In the genomic region with DNA sequence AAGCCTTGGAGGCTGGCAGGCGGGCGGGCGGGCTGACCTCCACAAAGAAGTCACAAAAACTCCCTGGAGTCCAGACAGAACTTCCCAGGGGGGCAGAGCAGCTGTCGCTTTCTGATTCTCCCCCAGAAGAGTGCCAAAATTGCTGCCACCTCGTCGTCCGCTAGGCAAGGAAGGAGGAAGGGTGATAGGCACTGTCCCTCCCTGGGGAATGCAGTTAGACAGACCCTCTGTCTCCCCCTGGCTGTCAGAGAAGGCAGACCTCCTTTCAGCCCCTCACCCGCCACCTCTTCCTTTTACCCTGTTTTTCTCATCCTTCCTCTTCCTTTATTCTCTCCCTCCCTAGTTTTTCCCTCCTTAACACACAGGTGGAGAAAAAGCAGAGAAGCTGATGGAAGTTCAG, we compare ENCODE assay signal across 12 cellular contexts. TPM values are rescaled to one million over a fixed set of nuclear protein-coding genes. Genes with fewer than 3 reads are reported as not detected.
A peak's percentile ranks its signal among the peaks of the same experiment; 100 is the strongest.
DNase-seq lines count a peak whose midpoint lies in the region; ATAC-seq and TF ChIP-seq lines count a peak whose summit lies in the region.
"Had no signal": no experiment of that assay in that cellular context is flagged by ENCODE, and none has a peak within 500 bp of the region (broad histone marks: within the 10 kb centered on the region; RNA-seq: fewer than 3 reads in every experiment).

No MANE protein-coding gene starts in this region.

- no peaks in the 10 kb centered on the region for H4K20me1 ChIP-seq in smooth muscle cell (ENCODE audit: low read depth)

- H3K4me3 ChIP-seq in LNCaP clone FGC (ENCODE audit: low read depth, low read length) (no peak overlapping the region), brain microvascular endothelial cell (ENCODE audit: low read depth, low read length) (no peak overlapping the region), smooth muscle cell (no peak overlapping the region), uterus (no peak overlapping the region)
- H3K4me3 ChIP-seq: pancreas had no signal

- no peaks in the 10 kb centered on the region for H3K27me3 ChIP-seq in brain microvascular endothelial cell (replicated peaks)
- peaks cover 46% of the 10 kb centered on the region for H3K27me3 ChIP-seq in smooth muscle cell (ENCODE audit: low read depth)
- no peaks in the 10 kb centered on the region for H3K27me3 ChIP-seq in uterus

- no peak overlapping the region for H3K4me2 ChIP-seq in smooth muscle cell

- TF ChIP-seq POLR2A in uterus (IDR thresholded peaks at IDR 0.05): no peak

- peak; percentile 51 for TF ChIP-seq CTCF in LNCaP clone FGC (IDR thresholded peaks at IDR 0.05; ENCODE audit: control insufficient read depth, extremely low read depth, insufficient read depth)
- TF ChIP-seq CTCF in brain microvascular endothelial cell (IDR thresholded peaks at IDR 0.05; ENCODE audit: low read depth, low read length, missing control alignments): peak; percentile 33
- TF ChIP-seq CTCF in smooth muscle cell (IDR thresholded peaks at IDR 0.05; ENCODE audit: borderline replicate concordance, insufficient read depth, poor library complexity, severe bottlenecking): peak; percentile 17
- TF ChIP-seq CTCF in uterus (IDR thresholded peaks at IDR 0.05): no peak

- in situ Hi-C loops in brain microvascular endothelial cell (cut with HindIII; ENCODE audit: low pct_ligation_motif_present, low sequenced_read_pairs): no loop called here

- H3K9me3 ChIP-seq in smooth muscle cell (replicated peaks; ENCODE audit: low read depth) (no peaks in the 10 kb centered on the region), uterus (no peaks in the 10 kb centered on the region)
- H3K9me3 ChIP-seq: pancreas had no signal

- H3K36me3 ChIP-seq in brain microvascular endothelial cell (replicated peaks) (no peaks in the 10 kb centered on the region), smooth muscle cell (ENCODE audit: low read depth) (no peaks in the 10 kb centered on the region), uterus (no peaks in the 10 kb centered on the region)
- H3K36me3 ChIP-seq: pancreas had no signal

- WGBS in smooth muscle cell (ENCODE audit: low lambda C conversion rate): 65% methylated on average over 8 of the region's 8 CpGs

- no peak overlapping the region for H2AFZ ChIP-seq in smooth muscle cell (ENCODE audit: low read depth)

- H3K9ac ChIP-seq in smooth muscle cell (ENCODE audit: low read depth): no peak overlapping the region

- no peak overlapping the region for H3K27ac ChIP-seq in brain microvascular endothelial cell
- H3K27ac ChIP-seq in smooth muscle cell (ENCODE audit: low read depth): no peak overlapping the region
- no peak overlapping the region for H3K27ac ChIP-seq in uterus
- H3K27ac ChIP-seq: pancreas had no signal

- ATAC-seq in left cardiac atrium: no peak
- ATAC-seq: pancreas had no signal

- no peaks in the 10 kb centered on the region for H3K79me2 ChIP-seq in smooth muscle cell (ENCODE audit: low read depth)

- intact Hi-C loops in left cardiac atrium (cut with DNase I): no loop called here
- intact Hi-C loops in uterus (cut with DNase I; ENCODE audit: low total_unique reads): no loop called here

- DNase-seq in NCI-H2171 (lab: John Stamatoyannopoulos, UW) (peak; percentile 1), NCI-H2171 treated with DMSO at 0.1 percent for 48 hours (lab: John Stamatoyannopoulos, UW) (no peak), LNCaP clone FGC (ENCODE audit: low read depth) (no peak), brain microvascular endothelial cell (no peak), smooth muscle cell (lab: John Stamatoyannopoulos, UW; ENCODE audit: unreplicated experiment) (no peak), left cardiac atrium (no peak), uterus (no peak), NK-92 (lab: John Stamatoyannopoulos, UW; ENCODE audit: unreplicated experiment) (no peak)
- DNase-seq: activated naive CD4-positive, alpha-beta T cell treated with anti-CD3 and anti-CD28 coated beads for 36 hours; effector memory CD4-positive, alpha-beta T cell; pancreas had no signal

- H3K4me1 ChIP-seq in smooth muscle cell (ENCODE audit: low read depth) (no peaks in the 10 kb centered on the region), uterus (no peaks in the 10 kb centered on the region)
- H3K4me1 ChIP-seq: pancreas had no signal

- no peaks in the 10 kb centered on the region for H3F3A ChIP-seq in smooth muscle cell (ENCODE audit: low read depth)

RNA-seq across cellular contexts. Expression of a gene that starts 18.7 kb away (rescaled TPM):
- total RNA-seq in smooth muscle cell: under 0.01 TPM in 1 of 2 replicates, not detected in the other
- not detected in 2 replicates for polyA plus RNA-seq in smooth muscle cell
- total RNA-seq in left cardiac atrium: under 1 TPM; 0.29 to 0.74 TPM
- total RNA-seq in uterus: under 1 TPM in 2 of 4 donors, not detected in 2; under 0.01 to 0.07 TPM
- total RNA-seq: activated naive CD4-positive, alpha-beta T cell treated with anti-CD3 and anti-CD28 coated beads for 36 hours; NCI-H460 had no signal

Comparison
In these comparisons a context has a peak if more than half of its experiments do, and no peak if none do; other contexts are left out.
1. CTCF ChIP-seq: peak in LNCaP clone FGC (single experiment), brain microvascular endothelial cell (single experiment) and smooth muscle cell (single experiment); none in uterus (0 of 4).